Comparison of ENCODE assay signal across 8 cellular contexts in genomic region chr4:101730291-101731117, GRCh38.
A peak's percentile ranks its signal among the peaks of the same experiment; 100 is the strongest.
DNase-seq lines count a peak whose midpoint lies in the region; ATAC-seq and TF ChIP-seq lines count a peak whose summit lies in the region.

No MANE protein-coding gene starts in this region.

- H3K9me3 ChIP-seq in left ventricle myocardium inferior (replicated peaks) = no peaks in the 10 kb centered on the region

- TF ChIP-seq CTCF in left ventricle myocardium inferior (IDR thresholded peaks at IDR 0.05; ENCODE audit: borderline replicate concordance) = peak; percentile 79
- peak; percentile 72 for TF ChIP-seq CTCF in retinal pigment epithelial cell (conservative IDR thresholded peaks at IDR 0.05; ENCODE audit: low read depth, low read length)

- no peaks in the 10 kb centered on the region for H3K4me1 ChIP-seq in left ventricle myocardium inferior

- H3K4me3 ChIP-seq in left ventricle myocardium inferior (no peak overlapping the region), retinal pigment epithelial cell (ENCODE audit: low read length) (no peak overlapping the region)

- DNase-seq in GDM1 (lab: John Stamatoyannopoulos, UW) (peak; percentile 54), SHP77 (lab: John Stamatoyannopoulos, UW) (peak; percentile 49 to 65), left ventricle myocardium inferior (peak; percentile 33), retinal pigment epithelial cell (ENCODE audit: low read depth) (peak; percentile 31), dedifferentiated amniotic fluid mesenchymal stem cell (ENCODE audit: extremely low spot score) (no peak)
- peak in 1 of 2 donors; percentile 35 for DNase-seq in activated naive CD4-positive, alpha-beta T cell treated with anti-CD3 and anti-CD28 coated beads, Interleukin-2, amount 50 U/mL, for 72 hours (ENCODE audit: low spot score in 2 of 2)

- peak; percentile 92 for ATAC-seq in GM21717 (IDR thresholded peaks at IDR 0.05; ENCODE audit: unreplicated experiment)
- ATAC-seq in activated naive CD4-positive, alpha-beta T cell treated with anti-CD3 and anti-CD28 coated beads, Interleukin-2, amount 50 U/mL, for 72 hours = peak; percentile 76 to 89

- no peaks in the 10 kb centered on the region for H3K27me3 ChIP-seq in left ventricle myocardium inferior (ENCODE audit: low read depth)

- H3K36me3 ChIP-seq in left ventricle myocardium inferior = no peaks in the 10 kb centered on the region

- H3K9me3 Mint-ChIP-seq in activated naive CD4-positive, alpha-beta T cell treated with anti-CD3 and anti-CD28 coated beads, Interleukin-2, amount 50 U/mL, for 72 hours = no peaks in the 10 kb centered on the region

- TF ChIP-seq RAD21 in Ishikawa (IDR thresholded peaks at IDR 0.05; ENCODE audit: low read depth) = peak; percentile 83

- no peak overlapping the region for H3K27ac Mint-ChIP-seq in activated naive CD4-positive, alpha-beta T cell treated with anti-CD3 and anti-CD28 coated beads, Interleukin-2, amount 50 U/mL, for 72 hours

- intact Hi-C loops in left ventricle myocardium inferior (cut with micrococcal nuclease) = loop anchor here (5.0 to 10.0 kb wide), 2 partner anchors 563 to 1736 kb away; no protein-coding TSS in a partner anchor

- H3K27ac ChIP-seq in left ventricle myocardium inferior (replicated peaks) = no peak overlapping the region

- TF ChIP-seq EP300 in Ishikawa (IDR thresholded peaks at IDR 0.05; ENCODE audit: borderline replicate concordance) = no peak

- no peaks in the 10 kb centered on the region for H3K36me3 Mint-ChIP-seq in activated naive CD4-positive, alpha-beta T cell treated with anti-CD3 and anti-CD28 coated beads, Interleukin-2, amount 50 U/mL, for 72 hours

TF ChIP-seq in Ishikawa, 13 proteins besides CTCF, POLR2A, EP300 and RAD21:
- TF ChIP-seq CEBPB (IDR thresholded peaks at IDR 0.05) = no peak
- TF ChIP-seq, protein P1, sequence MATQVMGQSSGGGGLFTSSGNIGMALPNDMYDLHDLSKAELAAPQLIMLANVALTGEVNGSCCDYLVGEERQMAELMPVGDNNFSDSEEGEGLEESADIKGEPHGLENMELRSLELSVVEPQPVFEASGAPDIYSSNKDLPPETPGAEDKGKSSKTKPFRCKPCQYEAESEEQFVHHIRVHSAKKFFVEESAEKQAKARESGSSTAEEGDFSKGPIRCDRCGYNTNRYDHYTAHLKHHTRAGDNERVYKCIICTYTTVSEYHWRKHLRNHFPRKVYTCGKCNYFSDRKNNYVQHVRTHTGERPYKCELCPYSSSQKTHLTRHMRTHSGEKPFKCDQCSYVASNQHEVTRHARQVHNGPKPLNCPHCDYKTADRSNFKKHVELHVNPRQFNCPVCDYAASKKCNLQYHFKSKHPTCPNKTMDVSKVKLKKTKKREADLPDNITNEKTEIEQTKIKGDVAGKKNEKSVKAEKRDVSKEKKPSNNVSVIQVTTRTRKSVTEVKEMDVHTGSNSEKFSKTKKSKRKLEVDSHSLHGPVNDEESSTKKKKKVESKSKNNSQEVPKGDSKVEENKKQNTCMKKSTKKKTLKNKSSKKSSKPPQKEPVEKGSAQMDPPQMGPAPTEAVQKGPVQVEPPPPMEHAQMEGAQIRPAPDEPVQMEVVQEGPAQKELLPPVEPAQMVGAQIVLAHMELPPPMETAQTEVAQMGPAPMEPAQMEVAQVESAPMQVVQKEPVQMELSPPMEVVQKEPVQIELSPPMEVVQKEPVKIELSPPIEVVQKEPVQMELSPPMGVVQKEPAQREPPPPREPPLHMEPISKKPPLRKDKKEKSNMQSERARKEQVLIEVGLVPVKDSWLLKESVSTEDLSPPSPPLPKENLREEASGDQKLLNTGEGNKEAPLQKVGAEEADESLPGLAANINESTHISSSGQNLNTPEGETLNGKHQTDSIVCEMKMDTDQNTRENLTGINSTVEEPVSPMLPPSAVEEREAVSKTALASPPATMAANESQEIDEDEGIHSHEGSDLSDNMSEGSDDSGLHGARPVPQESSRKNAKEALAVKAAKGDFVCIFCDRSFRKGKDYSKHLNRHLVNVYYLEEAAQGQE (IDR thresholded peaks at IDR 0.05; ENCODE audit: low read depth) = no peak
- TF ChIP-seq EGR1 (IDR thresholded peaks at IDR 0.05) = no peak
- TF ChIP-seq YY1 (IDR thresholded peaks at IDR 0.05; ENCODE audit: low read depth) = no peak
- TF ChIP-seq, protein P2, sequence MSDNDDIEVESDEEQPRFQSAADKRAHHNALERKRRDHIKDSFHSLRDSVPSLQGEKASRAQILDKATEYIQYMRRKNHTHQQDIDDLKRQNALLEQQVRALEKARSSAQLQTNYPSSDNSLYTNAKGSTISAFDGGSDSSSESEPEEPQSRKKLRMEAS (IDR thresholded peaks at IDR 0.05) = peak; percentile 60; the same call in 1 of the 2 replicates
- TF ChIP-seq USF1 (IDR thresholded peaks at IDR 0.05) = peak; percentile 80
- TF ChIP-seq TAF1 (IDR thresholded peaks at IDR 0.05; ENCODE audit: low read depth) = no peak
- no peak for TF ChIP-seq NFIC (IDR thresholded peaks at IDR 0.05)
